ENCODE assay signal across 1 cellular context in genomic region chr10:120789804-120790203, GRCh38.
TF ChIP-seq lines count a peak whose summit lies in the region.

No MANE protein-coding gene starts in this region.

TF ChIP-seq in GM23338, 12 proteins besides CTCF, POLR2A, EP300 and RAD21 (continued from another document):
- TF ChIP-seq, protein P1, sequence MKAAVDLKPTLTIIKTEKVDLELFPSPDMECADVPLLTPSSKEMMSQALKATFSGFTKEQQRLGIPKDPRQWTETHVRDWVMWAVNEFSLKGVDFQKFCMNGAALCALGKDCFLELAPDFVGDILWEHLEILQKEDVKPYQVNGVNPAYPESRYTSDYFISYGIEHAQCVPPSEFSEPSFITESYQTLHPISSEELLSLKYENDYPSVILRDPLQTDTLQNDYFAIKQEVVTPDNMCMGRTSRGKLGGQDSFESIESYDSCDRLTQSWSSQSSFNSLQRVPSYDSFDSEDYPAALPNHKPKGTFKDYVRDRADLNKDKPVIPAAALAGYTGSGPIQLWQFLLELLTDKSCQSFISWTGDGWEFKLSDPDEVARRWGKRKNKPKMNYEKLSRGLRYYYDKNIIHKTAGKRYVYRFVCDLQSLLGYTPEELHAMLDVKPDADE (IDR thresholded peaks at IDR 0.05), result no peak
- TF ChIP-seq, protein P2, sequence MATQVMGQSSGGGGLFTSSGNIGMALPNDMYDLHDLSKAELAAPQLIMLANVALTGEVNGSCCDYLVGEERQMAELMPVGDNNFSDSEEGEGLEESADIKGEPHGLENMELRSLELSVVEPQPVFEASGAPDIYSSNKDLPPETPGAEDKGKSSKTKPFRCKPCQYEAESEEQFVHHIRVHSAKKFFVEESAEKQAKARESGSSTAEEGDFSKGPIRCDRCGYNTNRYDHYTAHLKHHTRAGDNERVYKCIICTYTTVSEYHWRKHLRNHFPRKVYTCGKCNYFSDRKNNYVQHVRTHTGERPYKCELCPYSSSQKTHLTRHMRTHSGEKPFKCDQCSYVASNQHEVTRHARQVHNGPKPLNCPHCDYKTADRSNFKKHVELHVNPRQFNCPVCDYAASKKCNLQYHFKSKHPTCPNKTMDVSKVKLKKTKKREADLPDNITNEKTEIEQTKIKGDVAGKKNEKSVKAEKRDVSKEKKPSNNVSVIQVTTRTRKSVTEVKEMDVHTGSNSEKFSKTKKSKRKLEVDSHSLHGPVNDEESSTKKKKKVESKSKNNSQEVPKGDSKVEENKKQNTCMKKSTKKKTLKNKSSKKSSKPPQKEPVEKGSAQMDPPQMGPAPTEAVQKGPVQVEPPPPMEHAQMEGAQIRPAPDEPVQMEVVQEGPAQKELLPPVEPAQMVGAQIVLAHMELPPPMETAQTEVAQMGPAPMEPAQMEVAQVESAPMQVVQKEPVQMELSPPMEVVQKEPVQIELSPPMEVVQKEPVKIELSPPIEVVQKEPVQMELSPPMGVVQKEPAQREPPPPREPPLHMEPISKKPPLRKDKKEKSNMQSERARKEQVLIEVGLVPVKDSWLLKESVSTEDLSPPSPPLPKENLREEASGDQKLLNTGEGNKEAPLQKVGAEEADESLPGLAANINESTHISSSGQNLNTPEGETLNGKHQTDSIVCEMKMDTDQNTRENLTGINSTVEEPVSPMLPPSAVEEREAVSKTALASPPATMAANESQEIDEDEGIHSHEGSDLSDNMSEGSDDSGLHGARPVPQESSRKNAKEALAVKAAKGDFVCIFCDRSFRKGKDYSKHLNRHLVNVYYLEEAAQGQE (IDR thresholded peaks at IDR 0.05; ENCODE audit: unreplicated experiment), result no peak
- TF ChIP-seq CREB1 (CRISPR knock-in tag; IDR thresholded peaks at IDR 0.05; ENCODE audit: low read depth) (no peak), JUNB (IDR thresholded peaks at IDR 0.05; ENCODE audit: unreplicated experiment) (no peak), ZNF462 (CRISPR knock-in tag; IDR thresholded peaks at IDR 0.05) (no peak), EZH2 (IDR thresholded peaks at IDR 0.05; ENCODE audit: low read depth, unreplicated experiment) (no peak), EZH2phosphoT487 (IDR thresholded peaks at IDR 0.05; ENCODE audit: unreplicated experiment) (no peak), POLR2AphosphoS5 (IDR thresholded peaks at IDR 0.05; ENCODE audit: low read depth) (no peak), STAT1 (IDR thresholded peaks at IDR 0.05; ENCODE audit: unreplicated experiment) (no peak)
